ENCODE assay signal across 8 cellular contexts in genomic region chr7:100586266-100587025, GRCh38. TPM values are rescaled to one million over a fixed set of nuclear protein-coding genes. Genes with fewer than 3 reads are reported as not detected.
DNase-seq lines count a peak whose midpoint lies in the region; ATAC-seq and TF ChIP-seq lines count a peak whose summit lies in the region.

A gene with protein sequence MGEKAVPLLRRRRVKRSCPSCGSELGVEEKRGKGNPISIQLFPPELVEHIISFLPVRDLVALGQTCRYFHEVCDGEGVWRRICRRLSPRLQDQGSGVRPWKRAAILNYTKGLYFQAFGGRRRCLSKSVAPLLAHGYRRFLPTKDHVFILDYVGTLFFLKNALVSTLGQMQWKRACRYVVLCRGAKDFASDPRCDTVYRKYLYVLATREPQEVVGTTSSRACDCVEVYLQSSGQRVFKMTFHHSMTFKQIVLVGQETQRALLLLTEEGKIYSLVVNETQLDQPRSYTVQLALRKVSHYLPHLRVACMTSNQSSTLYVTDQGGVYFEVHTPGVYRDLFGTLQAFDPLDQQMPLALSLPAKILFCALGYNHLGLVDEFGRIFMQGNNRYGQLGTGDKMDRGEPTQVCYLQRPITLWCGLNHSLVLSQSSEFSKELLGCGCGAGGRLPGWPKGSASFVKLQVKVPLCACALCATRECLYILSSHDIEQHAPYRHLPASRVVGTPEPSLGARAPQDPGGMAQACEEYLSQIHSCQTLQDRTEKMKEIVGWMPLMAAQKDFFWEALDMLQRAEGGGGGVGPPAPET (plus strand): TSS chr7:100586328. CDS start chr7:100586626, 298 bp downstream.

- H3K27ac ChIP-seq in IMR-90 (ENCODE audit: insufficient read depth, low read length) = peak within 1 kb of the TSS; percentile 90
- peak within 1 kb of the TSS; percentile 92 for H3K27ac ChIP-seq in OCI-LY7 (ENCODE audit: low read depth, low read length, poor library complexity, severe bottlenecking)

- no peak for TF ChIP-seq RAD21 in IMR-90 (IDR thresholded peaks at IDR 0.05; ENCODE audit: low read length)

- H3K27me3 ChIP-seq in IMR-90 (ENCODE audit: control insufficient read depth, insufficient read depth, low read length) = no peaks in the 10 kb centered on the region

- H3K9me2 ChIP-seq in OCI-LY7 (ENCODE audit: insufficient read depth, low read length) = no peaks in the 10 kb centered on the region

- no peak for TF ChIP-seq POLR2A in IMR-90 (IDR thresholded peaks at IDR 0.05; ENCODE audit: low read depth, low read length)

- peaks cover 18% of the 10 kb centered on the region; the same call in 1 of the 2 replicates for H3K79me2 ChIP-seq in OCI-LY7 (ENCODE audit: insufficient read depth, low read depth, low read length)

- H3K14ac ChIP-seq in IMR-90 (replicated peaks; ENCODE audit: low read depth, low read length) = peak within 1 kb of the TSS; percentile 59

- H3K9me1 ChIP-seq in IMR-90 (ENCODE audit: insufficient read depth, low read length) = no peaks in the 10 kb centered on the region

- no peak within 1 kb of the TSS for H2BK20ac ChIP-seq in IMR-90 (ENCODE audit: low read depth, low read length)

- H3K9me3 ChIP-seq in IMR-90 (ENCODE audit: control insufficient read depth, insufficient read depth, low read length) = no peaks in the 10 kb centered on the region
- no peaks in the 10 kb centered on the region for H3K9me3 ChIP-seq in OCI-LY7 (ENCODE audit: low read length)

- peaks cover 12% of the 10 kb centered on the region for H3K36me3 ChIP-seq in IMR-90 (ENCODE audit: control insufficient read depth, insufficient read depth, low read length)
- H3K36me3 ChIP-seq in OCI-LY7 (ENCODE audit: insufficient read depth, low read length) = peaks cover 15% of the 10 kb centered on the region

- BruUV-seq in IMR-90 (replicated peaks; lab: Mats Ljungman, UMichigan) (no TSS peak), OCI-LY7 (replicated peaks; lab: Mats Ljungman, UMichigan) (no TSS peak)

- H3K4me3 ChIP-seq in IMR-90 (ENCODE audit: insufficient read depth, low read depth, low read length) = peak within 1 kb of the TSS; percentile 72
- peak within 1 kb of the TSS; percentile 91 for H3K4me3 ChIP-seq in OCI-LY7 (ENCODE audit: low read depth, low read length, poor library complexity, severe bottlenecking)
- peak within 1 kb of the TSS; percentile 86 for H3K4me3 ChIP-seq in epithelial cell of esophagus (ENCODE audit: low read length)

- 0% methylated on average over 20 of the region's 53 CpGs; no CpG with 5 or more reads in 1 of the 2 experiments for WGBS in IMR-90 (ENCODE audit: extremely low coverage in 2 of 2, insufficient read length in 1 of 2), 2 experiments

- peak within 1 kb of the TSS; percentile 96 for H3K9ac ChIP-seq in IMR-90 (ENCODE audit: low read depth, low read length)

- H2BK5ac ChIP-seq in IMR-90 (ENCODE audit: low read depth, low read length, poor library complexity, severe bottlenecking) = peak within 1 kb of the TSS; percentile 83

- intact Hi-C loops in IMR-90 (cut with micrococcal nuclease) (loop anchor here (1.0 to 10.0 kb wide), 3 partner anchors 16 to 248 kb away; partner anchors contain the start of genes GNB2 and PCOLCE), OCI-LY7 (cut with micrococcal nuclease; ENCODE audit: unreplicated experiment) (no loop called here)

- H3K4ac ChIP-seq in IMR-90 (ENCODE audit: low read depth, low read length) = peak within 1 kb of the TSS; percentile 95

- H3K4me2 ChIP-seq in IMR-90 (ENCODE audit: low read depth, low read length) = peak within 1 kb of the TSS; percentile 99
- H3K4me2 ChIP-seq in OCI-LY7 (ENCODE audit: low read length) = peak within 1 kb of the TSS; percentile 98

- DNase-seq in DMS114 treated with DMSO at 0.1 percent for 48 hours (lab: John Stamatoyannopoulos, UW; ENCODE audit: unreplicated experiment) = peak; percentile 99
- peak; percentile 100 for DNase-seq in IMR-90
- DNase-seq in OCI-LY7 (ENCODE audit: low spot score) = peak; percentile 100
- DNase-seq in activated T-cell treated with anti-CD3 and anti-CD28 coated beads for 4 hours = peak; percentile 98
- peak; percentile 100 for DNase-seq in epithelial cell of esophagus (ENCODE audit: low read depth)
- DNase-seq in middle frontal gyrus (ENCODE audit: extremely low spot score, low spot score) = peak; percentile 99
- DNase-seq in stimulated activated CD8-positive, alpha-beta memory T cell treated with anti-CD3 and anti-CD28 coated beads, Interleukin-2, amount 100 ng/mL, for 1 hour (ENCODE audit: low read depth in 2 of 2) = peak; percentile 98

- H4K91ac ChIP-seq in IMR-90 (ENCODE audit: insufficient read depth, low read depth, low read length) = peak within 1 kb of the TSS; percentile 58

- H2BK120ac ChIP-seq in IMR-90 (ENCODE audit: low read depth, low read length) = peak within 1 kb of the TSS; percentile 51

- H4K5ac ChIP-seq in IMR-90 (ENCODE audit: low read depth, low read length) = peak within 1 kb of the TSS; percentile 81

- CTCF ChIA-PET in IMR-90 (lab: Yijun Ruan, JAX) = interaction anchor here (0.9 to 1.6 kb wide), 3 partner anchors 11 to 20 kb away, joined by 3 to 4 read pairs (median 3); partner anchors contain the start of gene PCOLCE
- CTCF ChIA-PET in OCI-LY7 (lab: Charles Lee; ENCODE audit: unreplicated experiment) = interaction anchor here (0.5 to 1.3 kb wide), 5 partner anchors 16 to 150 kb away, joined by 3 to 4 read pairs (median 3); partner anchors contain the start of genes MOSPD3 and PCOLCE

- H3K23ac ChIP-seq in IMR-90 (ENCODE audit: low read depth, low read length) = peak within 1 kb of the TSS; percentile 92

- peak within 1 kb of the TSS; percentile 96 for H2AK9ac ChIP-seq in IMR-90 (replicated peaks; ENCODE audit: low read depth, low read length, poor library complexity)

- H2AK5ac ChIP-seq in IMR-90 (ENCODE audit: low read depth, low read length) = peak within 1 kb of the TSS; percentile 98

- peak within 1 kb of the TSS; percentile 91 to 92 for H4K8ac ChIP-seq in IMR-90 (ENCODE audit: low read depth in 2 of 2, low read length in 2 of 2)

- peaks cover 6 to 44% of the 10 kb centered on the region in 2 experiments; a peak in 3 of 4 replicates for H3K79me1 ChIP-seq in IMR-90 (ENCODE audit: low read depth in 1 of 2, low read length in 2 of 2)

- ATAC-seq in GM21529 (IDR thresholded peaks at IDR 0.05; ENCODE audit: unreplicated experiment) (peak; percentile 84), IMR-90 (ENCODE audit: low read depth) (peak; percentile 86)

- dilution Hi-C loops in IMR-90 (cut with HindIII; ENCODE audit: low sequenced_read_pairs, unreplicated experiment) = no loop called here

- H2AFZ ChIP-seq in IMR-90 (replicated peaks; ENCODE audit: low read length, poor library complexity) (peak within 1 kb of the TSS; percentile 96), OCI-LY7 (ENCODE audit: low read length) (peak within 1 kb of the TSS; percentile 60)

- peak within 1 kb of the TSS; percentile 36; the same call in 1 of the 3 replicates for H2BK15ac ChIP-seq in IMR-90 (ENCODE audit: low read depth, low read length)

- POLR2A ChIA-PET in IMR-90 (lab: Charles Lee; ENCODE audit: unreplicated experiment) = interaction anchor here (0.6 to 1.4 kb wide), 4 partner anchors 16 to 158 kb away, joined by 3 to 5 read pairs (median 4); partner anchors contain the start of genes MOSPD3, PCOLCE and ZCWPW1
- POLR2A ChIA-PET in OCI-LY7 (lab: Charles Lee) = interaction anchor here (0.5 to 3.1 kb wide), 19 partner anchors 9 to 285 kb away, joined by 3 to 13 read pairs (median 3); partner anchors contain the start of genes MOSPD3, POP7 and TSC22D4

- peak within 1 kb of the TSS; percentile 53; the same call in 1 of the 2 replicates for H3K18ac ChIP-seq in IMR-90 (ENCODE audit: low read depth, low read length)

- H4K20me1 ChIP-seq in IMR-90 (ENCODE audit: insufficient read depth, low read length) (peaks cover 26% of the 10 kb centered on the region), OCI-LY7 (ENCODE audit: insufficient read depth, low read length) (no peaks in the 10 kb centered on the region)

- TF ChIP-seq CTCF in IMR-90 (conservative IDR thresholded peaks at IDR 0.05; ENCODE audit: low read depth, low read length) (0 out of 2 replicates have a peak, but pooled peaks have one; percentile 7), OCI-LY7 (conservative IDR thresholded peaks at IDR 0.05; ENCODE audit: low read length) (no peak), epithelial cell of esophagus (IDR thresholded peaks at IDR 0.05; ENCODE audit: insufficient read depth, low read depth, low read length, missing control alignments) (no peak)

- in situ Hi-C loops in IMR-90 (cut with MboI; ENCODE audit: low sequenced_read_pairs) = loop anchor here (25.0 kb wide), 1 partner anchor 276 kb away; the partner anchor contains the start of genes SLC12A9 and TRIP6

- H3K4me1 ChIP-seq in IMR-90 (ENCODE audit: control insufficient read depth, insufficient read depth, low read length) = peaks cover 17% of the 10 kb centered on the region
- peaks cover 29% of the 10 kb centered on the region for H3K4me1 ChIP-seq in OCI-LY7 (ENCODE audit: insufficient read depth, low read length, poor library complexity, severe bottlenecking)

- peak within 1 kb of the TSS; percentile 80 for H3K56ac ChIP-seq in IMR-90 (ENCODE audit: extremely low read depth, insufficient read depth, low read length)

TF ChIP-seq in IMR-90, 13 proteins besides CTCF, POLR2A, EP300 and RAD21:
- TF ChIP-seq MAZ (IDR thresholded peaks at IDR 0.05; ENCODE audit: borderline replicate concordance, low read depth, low read length) = peak; percentile 83; the same call in 1 of the 2 replicates
- TF ChIP-seq RCOR1 (IDR thresholded peaks at IDR 0.05; ENCODE audit: insufficient replicate concordance, low read length) = no peak
- peak; percentile 60 for TF ChIP-seq RFX5 (IDR thresholded peaks at IDR 0.05; ENCODE audit: low read depth, low read length)
- TF ChIP-seq FOS (IDR thresholded peaks at IDR 0.05; ENCODE audit: low read depth, low read length) = peak; percentile 89; the same call in 1 of the 2 replicates
- peak; percentile 60; the same call in 1 of the 2 replicates for TF ChIP-seq BHLHE40 (IDR thresholded peaks at IDR 0.05; ENCODE audit: low read depth, low read length)

RNA-seq across cellular contexts. Expression of the gene that starts here (rescaled TPM):
- total RNA-seq in IMR-90 (2012; rRNA removed) (0.28 and 0.54 TPM in 2 replicates), OCI-LY7 (2022) (1.2 and 1.7 TPM in 2 replicates)
- polyA plus RNA-seq in IMR-90 (2012; rRNA removed) = 0.29 and 0.43 TPM in 2 replicates
- 0.23 and 0.58 TPM in 2 replicates for polyA plus RNA-seq in IMR-90 (2012; cell fraction: cytosol; rRNA removed)
- 1.5 and 2.5 TPM in 2 replicates for polyA plus RNA-seq in IMR-90 (2012; cell fraction: nucleus; rRNA removed; ENCODE audit: low replicate concordance)
- total RNA-seq in OCI-LY7 (2014; rRNA removed; shearing (Covaris generic)) = 0.16 TPM in 1 of 2 replicates, not detected in the other

Comparison
In these comparisons a context has a peak if more than half of its experiments do, and no peak if none do; other contexts are left out.
1. Peak in every context shown above with its lines: DNase-seq, ATAC-seq, H3K4me3 ChIP-seq and H3K27ac ChIP-seq.